18 cellular contexts compared by ENCODE assay signal in the genomic region with DNA sequence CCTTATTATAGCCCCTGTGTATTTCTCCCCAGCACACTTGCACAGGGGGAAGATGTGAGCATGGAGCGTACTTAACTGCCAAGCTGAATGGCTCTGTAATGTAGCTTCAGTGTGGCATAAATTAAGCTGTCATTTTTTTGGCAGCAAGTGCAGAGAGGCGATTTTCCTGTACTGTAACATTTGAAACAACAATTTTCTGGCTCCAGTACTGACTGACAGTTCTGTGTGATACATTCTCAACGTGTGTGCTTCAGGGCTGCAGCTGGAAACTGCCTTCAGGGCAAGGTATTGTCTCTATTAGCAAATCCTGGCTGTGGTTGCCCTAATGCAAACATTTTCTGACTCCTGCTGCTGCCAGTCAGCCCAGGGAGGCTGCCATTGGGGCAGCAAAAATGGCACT.
DNase-seq lines count a peak whose midpoint lies in the region; ATAC-seq and TF ChIP-seq lines count a peak whose summit lies in the region.
"Had no signal": no experiment of that assay in that cellular context is flagged by ENCODE, and none has a peak within 500 bp of the region (broad histone marks: within the 10 kb centered on the region; RNA-seq: fewer than 3 reads in every experiment).

No MANE protein-coding gene starts in this region.

- H3K9me3 ChIP-seq in neural cell (ENCODE audit: low read length) (no peaks in the 10 kb centered on the region), sigmoid colon (no peaks in the 10 kb centered on the region)
- H3K9me3 ChIP-seq: BLaER1, left ventricle myocardium inferior had no signal

- ATAC-seq in HG02973 (IDR thresholded peaks at IDR 0.05; ENCODE audit: unreplicated experiment) (no peak), GM18511 (IDR thresholded peaks at IDR 0.05; ENCODE audit: unreplicated experiment) (no peak)
- ATAC-seq: GM12878; K562; naive thymus-derived CD8-positive, alpha-beta T cell; Panc1; stimulated activated naive B cell treated with anti-CD40 and anti-IgM and Interleukin-4, amounts not matched to agents 10 μg/mL and 1 μg/mL and 100 μg/mL, for 72 hours had no signal

- H3K9ac ChIP-seq in neural cell (ENCODE audit: low read length), result peak overlapping the region; percentile 26
- H3K9ac ChIP-seq: BLaER1 had no signal

- 15 to 19% methylated on average over 3 of the region's 3 CpGs for WGBS in sigmoid colon, 2 donors

- intact Hi-C loops in sigmoid colon (cut with DNase I), result no loop called here

- H3K4me1 ChIP-seq in sigmoid colon, result peaks cover 0 to 5% (median 0%) of the 10 kb centered on the region in 4 donors
- H3K4me1 ChIP-seq: BLaER1, left ventricle myocardium inferior had no signal

- H4K20me1 ChIP-seq in neural cell (ENCODE audit: insufficient read depth), result no peaks in the 10 kb centered on the region
- H4K20me1 ChIP-seq: BLaER1 had no signal

- no peak for TF ChIP-seq CTCF in neural cell (IDR thresholded peaks at IDR 0.05; ENCODE audit: poor library complexity, severe bottlenecking)
- no peak for TF ChIP-seq CTCF in sigmoid colon (IDR thresholded peaks at IDR 0.05)

- H3K36me3 ChIP-seq in neural cell (ENCODE audit: insufficient read depth, low read length) (no peaks in the 10 kb centered on the region), sigmoid colon (no peaks in the 10 kb centered on the region)
- H3K36me3 ChIP-seq: BLaER1, left ventricle myocardium inferior had no signal

- H3K4me2 ChIP-seq in neural cell (ENCODE audit: low read length), result peak overlapping the region; percentile 46
- H3K4me2 ChIP-seq: BLaER1 had no signal

- TF ChIP-seq EP300 in Ishikawa (IDR thresholded peaks at IDR 0.05; ENCODE audit: borderline replicate concordance), result no peak
- peak; percentile 98 for TF ChIP-seq EP300 in neural cell (conservative IDR thresholded peaks at IDR 0.05; ENCODE audit: poor library complexity, severe bottlenecking)
- TF ChIP-seq EP300 in sigmoid colon (IDR thresholded peaks at IDR 0.05), result no peak

- H3F3A ChIP-seq in neural cell (ENCODE audit: insufficient read depth, low read length, poor library complexity, severe bottlenecking), result peaks cover 5% of the 10 kb centered on the region

- DNase-seq in NCI-H2081 treated with DMSO at 0.1 percent for 48 hours (lab: John Stamatoyannopoulos, UW) (peak; percentile 100), SHP77 (lab: John Stamatoyannopoulos, UW) (peak; percentile 74 to 81), sigmoid colon (no peak)
- DNase-seq: activated CD4-positive, CD25-positive, alpha-beta regulatory T cell treated with anti-CD3 and anti-CD28 coated beads, Interleukin-2, amount 50 U/mL, for 72 hours; EL; head of caudate nucleus; left ventricle myocardium inferior; naive thymus-derived CD8-positive, alpha-beta T cell; stimulated activated naive B cell treated with anti-CD40 and anti-IgM and Interleukin-4, amounts not matched to agents 10 μg/mL and 1 μg/mL and 100 μg/mL, for 72 hours; T-helper 1 cell had no signal

- H3K4me3 ChIP-seq in neural cell (ENCODE audit: low read length), result peak overlapping the region; percentile 48
- H3K4me3 ChIP-seq in sigmoid colon, result no peak overlapping the region
- H3K4me3 ChIP-seq: BLaER1, GM12878, K562, left ventricle myocardium inferior had no signal

- peak overlapping the region; percentile 58 for H3K27ac ChIP-seq in neural cell (ENCODE audit: low read length)
- H3K27ac ChIP-seq in sigmoid colon, result no peak overlapping the region
- H3K27ac ChIP-seq: BLaER1, left ventricle myocardium inferior had no signal

- no peaks in the 10 kb centered on the region for H3K79me2 ChIP-seq in neural cell (replicated peaks; ENCODE audit: insufficient read depth, low read length)

- no peak overlapping the region for H2AFZ ChIP-seq in neural cell (ENCODE audit: low read depth, low read length)

- no peak for TF ChIP-seq POLR2A in sigmoid colon (IDR thresholded peaks at IDR 0.05)

- no peaks in the 10 kb centered on the region for H3K27me3 ChIP-seq in neural cell (ENCODE audit: insufficient read depth, low read depth, low read length)
- no peaks in the 10 kb centered on the region for H3K27me3 ChIP-seq in sigmoid colon
- H3K27me3 ChIP-seq: BLaER1 had no signal

- TF ChIP-seq RAD21 in Ishikawa (IDR thresholded peaks at IDR 0.05; ENCODE audit: low read depth) (no peak; the same call in 1 of the 2 replicates), neural cell (conservative IDR thresholded peaks at IDR 0.05) (peak; percentile 36)

- no peaks in the 10 kb centered on the region for H3K9me2 ChIP-seq in neural cell (ENCODE audit: insufficient read depth, low read length)

TF ChIP-seq in Ishikawa, 13 proteins besides CTCF, POLR2A, EP300 and RAD21:
- TF ChIP-seq, protein P1, sequence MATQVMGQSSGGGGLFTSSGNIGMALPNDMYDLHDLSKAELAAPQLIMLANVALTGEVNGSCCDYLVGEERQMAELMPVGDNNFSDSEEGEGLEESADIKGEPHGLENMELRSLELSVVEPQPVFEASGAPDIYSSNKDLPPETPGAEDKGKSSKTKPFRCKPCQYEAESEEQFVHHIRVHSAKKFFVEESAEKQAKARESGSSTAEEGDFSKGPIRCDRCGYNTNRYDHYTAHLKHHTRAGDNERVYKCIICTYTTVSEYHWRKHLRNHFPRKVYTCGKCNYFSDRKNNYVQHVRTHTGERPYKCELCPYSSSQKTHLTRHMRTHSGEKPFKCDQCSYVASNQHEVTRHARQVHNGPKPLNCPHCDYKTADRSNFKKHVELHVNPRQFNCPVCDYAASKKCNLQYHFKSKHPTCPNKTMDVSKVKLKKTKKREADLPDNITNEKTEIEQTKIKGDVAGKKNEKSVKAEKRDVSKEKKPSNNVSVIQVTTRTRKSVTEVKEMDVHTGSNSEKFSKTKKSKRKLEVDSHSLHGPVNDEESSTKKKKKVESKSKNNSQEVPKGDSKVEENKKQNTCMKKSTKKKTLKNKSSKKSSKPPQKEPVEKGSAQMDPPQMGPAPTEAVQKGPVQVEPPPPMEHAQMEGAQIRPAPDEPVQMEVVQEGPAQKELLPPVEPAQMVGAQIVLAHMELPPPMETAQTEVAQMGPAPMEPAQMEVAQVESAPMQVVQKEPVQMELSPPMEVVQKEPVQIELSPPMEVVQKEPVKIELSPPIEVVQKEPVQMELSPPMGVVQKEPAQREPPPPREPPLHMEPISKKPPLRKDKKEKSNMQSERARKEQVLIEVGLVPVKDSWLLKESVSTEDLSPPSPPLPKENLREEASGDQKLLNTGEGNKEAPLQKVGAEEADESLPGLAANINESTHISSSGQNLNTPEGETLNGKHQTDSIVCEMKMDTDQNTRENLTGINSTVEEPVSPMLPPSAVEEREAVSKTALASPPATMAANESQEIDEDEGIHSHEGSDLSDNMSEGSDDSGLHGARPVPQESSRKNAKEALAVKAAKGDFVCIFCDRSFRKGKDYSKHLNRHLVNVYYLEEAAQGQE (IDR thresholded peaks at IDR 0.05; ENCODE audit: low read depth), result no peak
- TF ChIP-seq NFIC (IDR thresholded peaks at IDR 0.05) (peak; percentile 88), EGR1 (IDR thresholded peaks at IDR 0.05) (no peak), TCF12 (IDR thresholded peaks at IDR 0.05; ENCODE audit: low read depth) (peak; percentile 48; the same call in 1 of the 2 replicates), TEAD4 (IDR thresholded peaks at IDR 0.05) (peak; percentile 48; the same call in 1 of the 2 replicates)

TF ChIP-seq in neural cell, 6 proteins besides CTCF, POLR2A, EP300 and RAD21:
- TF ChIP-seq EZH2 (IDR thresholded peaks at IDR 0.05; ENCODE audit: borderline replicate concordance, insufficient read depth, low read length, poor library complexity, severe bottlenecking) (no peak), TAF1 (IDR thresholded peaks at IDR 0.05; ENCODE audit: low read depth) (peak; percentile 58), SMC3 (conservative IDR thresholded peaks at IDR 0.05; ENCODE audit: poor library complexity) (no peak), POLR2AphosphoS5 (IDR thresholded peaks at IDR 0.05) (peak; percentile 99), MXI1 (conservative IDR thresholded peaks at IDR 0.05; ENCODE audit: poor library complexity, severe bottlenecking) (peak; percentile 55)
- TF ChIP-seq, protein P1 (IDR thresholded peaks at IDR 0.05; ENCODE audit: borderline replicate concordance), result peak; percentile 61
